2 cellular contexts compared by ENCODE assay signal in genomic region chr4:170581322-170581721, GRCh38.
TF ChIP-seq lines count a peak whose summit lies in the region.

No MANE protein-coding gene starts in this region.

TF ChIP-seq in GM23338, 12 proteins besides CTCF, POLR2A, EP300 and RAD21 (continued from another document):
- TF ChIP-seq REST (IDR thresholded peaks at IDR 0.05; ENCODE audit: unreplicated experiment) (no peak), ZNF462 (CRISPR knock-in tag; IDR thresholded peaks at IDR 0.05) (no peak)
TF ChIP-seq in GM23338: peak in this region for 0.

TF ChIP-seq in WTC11, 78 proteins besides CTCF, POLR2A, EP300 and RAD21 (continued from another document):
- no peak for TF ChIP-seq ZNF532 (CRISPR knock-in tag; IDR thresholded peaks at IDR 0.05; ENCODE audit: borderline replicate concordance)
- TF ChIP-seq ERG (CRISPR knock-in tag; IDR thresholded peaks at IDR 0.05): no peak
- TF ChIP-seq FOXJ3 (CRISPR knock-in tag; IDR thresholded peaks at IDR 0.05; ENCODE audit: borderline replicate concordance): no peak
- TF ChIP-seq OVOL2 (CRISPR knock-in tag; IDR thresholded peaks at IDR 0.05; ENCODE audit: borderline replicate concordance): no peak
- no peak for TF ChIP-seq HMGA2 (CRISPR knock-in tag; IDR thresholded peaks at IDR 0.05)
- TF ChIP-seq CREB1 (CRISPR knock-in tag; IDR thresholded peaks at IDR 0.05): no peak
- no peak for TF ChIP-seq ATF2 (CRISPR knock-in tag; IDR thresholded peaks at IDR 0.05; ENCODE audit: borderline replicate concordance, low read depth)
- no peak for TF ChIP-seq MYBL2 (CRISPR knock-in tag; IDR thresholded peaks at IDR 0.05)
